In the genomic region with DNA sequence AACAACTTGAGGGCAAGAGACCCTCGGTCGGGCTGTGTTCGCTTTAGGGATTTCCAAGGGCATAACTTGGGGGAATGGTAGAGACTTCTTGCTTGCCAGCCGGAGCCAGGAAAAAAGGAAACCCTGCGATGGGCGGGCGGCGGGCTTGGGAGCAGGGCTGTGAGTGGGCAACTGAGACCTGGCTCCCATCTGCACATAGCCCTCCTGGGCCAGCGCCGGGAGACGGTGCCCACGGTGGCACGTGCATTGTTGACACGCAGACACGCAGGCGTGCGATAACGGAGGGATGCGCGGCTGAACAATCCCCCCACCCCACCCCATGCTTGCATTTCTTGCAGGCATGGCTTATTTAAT, we compare ENCODE assay signal across 1 cellular context.
TF ChIP-seq lines count a peak whose summit lies in the region.

No MANE protein-coding gene starts in this region.

TF ChIP-seq in WTC11, 78 proteins besides CTCF, POLR2A, EP300 and RAD21 (continued from another document):
- TF ChIP-seq, protein P1, sequence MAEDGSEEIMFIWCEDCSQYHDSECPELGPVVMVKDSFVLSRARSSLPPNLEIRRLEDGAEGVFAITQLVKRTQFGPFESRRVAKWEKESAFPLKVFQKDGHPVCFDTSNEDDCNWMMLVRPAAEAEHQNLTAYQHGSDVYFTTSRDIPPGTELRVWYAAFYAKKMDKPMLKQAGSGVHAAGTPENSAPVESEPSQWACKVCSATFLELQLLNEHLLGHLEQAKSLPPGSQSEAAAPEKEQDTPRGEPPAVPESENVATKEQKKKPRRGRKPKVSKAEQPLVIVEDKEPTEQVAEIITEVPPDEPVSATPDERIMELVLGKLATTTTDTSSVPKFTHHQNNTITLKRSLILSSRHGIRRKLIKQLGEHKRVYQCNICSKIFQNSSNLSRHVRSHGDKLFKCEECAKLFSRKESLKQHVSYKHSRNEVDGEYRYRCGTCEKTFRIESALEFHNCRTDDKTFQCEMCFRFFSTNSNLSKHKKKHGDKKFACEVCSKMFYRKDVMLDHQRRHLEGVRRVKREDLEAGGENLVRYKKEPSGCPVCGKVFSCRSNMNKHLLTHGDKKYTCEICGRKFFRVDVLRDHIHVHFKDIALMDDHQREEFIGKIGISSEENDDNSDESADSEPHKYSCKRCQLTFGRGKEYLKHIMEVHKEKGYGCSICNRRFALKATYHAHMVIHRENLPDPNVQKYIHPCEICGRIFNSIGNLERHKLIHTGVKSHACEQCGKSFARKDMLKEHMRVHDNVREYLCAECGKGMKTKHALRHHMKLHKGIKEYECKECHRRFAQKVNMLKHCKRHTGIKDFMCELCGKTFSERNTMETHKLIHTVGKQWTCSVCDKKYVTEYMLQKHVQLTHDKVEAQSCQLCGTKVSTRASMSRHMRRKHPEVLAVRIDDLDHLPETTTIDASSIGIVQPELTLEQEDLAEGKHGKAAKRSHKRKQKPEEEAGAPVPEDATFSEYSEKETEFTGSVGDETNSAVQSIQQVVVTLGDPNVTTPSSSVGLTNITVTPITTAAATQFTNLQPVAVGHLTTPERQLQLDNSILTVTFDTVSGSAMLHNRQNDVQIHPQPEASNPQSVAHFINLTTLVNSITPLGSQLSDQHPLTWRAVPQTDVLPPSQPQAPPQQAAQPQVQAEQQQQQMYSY (CRISPR knock-in tag; IDR thresholded peaks at IDR 0.05), result no peak
- no peak for TF ChIP-seq ZNF121 (CRISPR knock-in tag; IDR thresholded peaks at IDR 0.05)
- TF ChIP-seq KAT7 (CRISPR knock-in tag; IDR thresholded peaks at IDR 0.05; ENCODE audit: borderline replicate concordance), result no peak
- no peak for TF ChIP-seq HMGA2 (CRISPR knock-in tag; IDR thresholded peaks at IDR 0.05)
- TF ChIP-seq, protein P2, sequence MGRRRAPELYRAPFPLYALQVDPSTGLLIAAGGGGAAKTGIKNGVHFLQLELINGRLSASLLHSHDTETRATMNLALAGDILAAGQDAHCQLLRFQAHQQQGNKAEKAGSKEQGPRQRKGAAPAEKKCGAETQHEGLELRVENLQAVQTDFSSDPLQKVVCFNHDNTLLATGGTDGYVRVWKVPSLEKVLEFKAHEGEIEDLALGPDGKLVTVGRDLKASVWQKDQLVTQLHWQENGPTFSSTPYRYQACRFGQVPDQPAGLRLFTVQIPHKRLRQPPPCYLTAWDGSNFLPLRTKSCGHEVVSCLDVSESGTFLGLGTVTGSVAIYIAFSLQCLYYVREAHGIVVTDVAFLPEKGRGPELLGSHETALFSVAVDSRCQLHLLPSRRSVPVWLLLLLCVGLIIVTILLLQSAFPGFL (CRISPR knock-in tag; IDR thresholded peaks at IDR 0.05; ENCODE audit: borderline replicate concordance), result no peak
- no peak for TF ChIP-seq NFATC4 (CRISPR knock-in tag; IDR thresholded peaks at IDR 0.05)
- TF ChIP-seq, protein P3, sequence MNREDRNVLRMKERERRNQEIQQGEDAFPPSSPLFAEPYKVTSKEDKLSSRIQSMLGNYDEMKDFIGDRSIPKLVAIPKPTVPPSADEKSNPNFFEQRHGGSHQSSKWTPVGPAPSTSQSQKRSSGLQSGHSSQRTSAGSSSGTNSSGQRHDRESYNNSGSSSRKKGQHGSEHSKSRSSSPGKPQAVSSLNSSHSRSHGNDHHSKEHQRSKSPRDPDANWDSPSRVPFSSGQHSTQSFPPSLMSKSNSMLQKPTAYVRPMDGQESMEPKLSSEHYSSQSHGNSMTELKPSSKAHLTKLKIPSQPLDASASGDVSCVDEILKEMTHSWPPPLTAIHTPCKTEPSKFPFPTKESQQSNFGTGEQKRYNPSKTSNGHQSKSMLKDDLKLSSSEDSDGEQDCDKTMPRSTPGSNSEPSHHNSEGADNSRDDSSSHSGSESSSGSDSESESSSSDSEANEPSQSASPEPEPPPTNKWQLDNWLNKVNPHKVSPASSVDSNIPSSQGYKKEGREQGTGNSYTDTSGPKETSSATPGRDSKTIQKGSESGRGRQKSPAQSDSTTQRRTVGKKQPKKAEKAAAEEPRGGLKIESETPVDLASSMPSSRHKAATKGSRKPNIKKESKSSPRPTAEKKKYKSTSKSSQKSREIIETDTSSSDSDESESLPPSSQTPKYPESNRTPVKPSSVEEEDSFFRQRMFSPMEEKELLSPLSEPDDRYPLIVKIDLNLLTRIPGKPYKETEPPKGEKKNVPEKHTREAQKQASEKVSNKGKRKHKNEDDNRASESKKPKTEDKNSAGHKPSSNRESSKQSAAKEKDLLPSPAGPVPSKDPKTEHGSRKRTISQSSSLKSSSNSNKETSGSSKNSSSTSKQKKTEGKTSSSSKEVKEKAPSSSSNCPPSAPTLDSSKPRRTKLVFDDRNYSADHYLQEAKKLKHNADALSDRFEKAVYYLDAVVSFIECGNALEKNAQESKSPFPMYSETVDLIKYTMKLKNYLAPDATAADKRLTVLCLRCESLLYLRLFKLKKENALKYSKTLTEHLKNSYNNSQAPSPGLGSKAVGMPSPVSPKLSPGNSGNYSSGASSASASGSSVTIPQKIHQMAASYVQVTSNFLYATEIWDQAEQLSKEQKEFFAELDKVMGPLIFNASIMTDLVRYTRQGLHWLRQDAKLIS (CRISPR knock-in tag; IDR thresholded peaks at IDR 0.05; ENCODE audit: borderline replicate concordance), result no peak
- TF ChIP-seq GABPB1 (CRISPR knock-in tag; IDR thresholded peaks at IDR 0.05), result no peak
- TF ChIP-seq, protein P4, sequence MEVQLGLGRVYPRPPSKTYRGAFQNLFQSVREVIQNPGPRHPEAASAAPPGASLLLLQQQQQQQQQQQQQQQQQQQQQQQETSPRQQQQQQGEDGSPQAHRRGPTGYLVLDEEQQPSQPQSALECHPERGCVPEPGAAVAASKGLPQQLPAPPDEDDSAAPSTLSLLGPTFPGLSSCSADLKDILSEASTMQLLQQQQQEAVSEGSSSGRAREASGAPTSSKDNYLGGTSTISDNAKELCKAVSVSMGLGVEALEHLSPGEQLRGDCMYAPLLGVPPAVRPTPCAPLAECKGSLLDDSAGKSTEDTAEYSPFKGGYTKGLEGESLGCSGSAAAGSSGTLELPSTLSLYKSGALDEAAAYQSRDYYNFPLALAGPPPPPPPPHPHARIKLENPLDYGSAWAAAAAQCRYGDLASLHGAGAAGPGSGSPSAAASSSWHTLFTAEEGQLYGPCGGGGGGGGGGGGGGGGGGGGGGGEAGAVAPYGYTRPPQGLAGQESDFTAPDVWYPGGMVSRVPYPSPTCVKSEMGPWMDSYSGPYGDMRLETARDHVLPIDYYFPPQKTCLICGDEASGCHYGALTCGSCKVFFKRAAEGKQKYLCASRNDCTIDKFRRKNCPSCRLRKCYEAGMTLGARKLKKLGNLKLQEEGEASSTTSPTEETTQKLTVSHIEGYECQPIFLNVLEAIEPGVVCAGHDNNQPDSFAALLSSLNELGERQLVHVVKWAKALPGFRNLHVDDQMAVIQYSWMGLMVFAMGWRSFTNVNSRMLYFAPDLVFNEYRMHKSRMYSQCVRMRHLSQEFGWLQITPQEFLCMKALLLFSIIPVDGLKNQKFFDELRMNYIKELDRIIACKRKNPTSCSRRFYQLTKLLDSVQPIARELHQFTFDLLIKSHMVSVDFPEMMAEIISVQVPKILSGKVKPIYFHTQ (CRISPR knock-in tag; IDR thresholded peaks at IDR 0.05), result no peak
- TF ChIP-seq, protein P5, sequence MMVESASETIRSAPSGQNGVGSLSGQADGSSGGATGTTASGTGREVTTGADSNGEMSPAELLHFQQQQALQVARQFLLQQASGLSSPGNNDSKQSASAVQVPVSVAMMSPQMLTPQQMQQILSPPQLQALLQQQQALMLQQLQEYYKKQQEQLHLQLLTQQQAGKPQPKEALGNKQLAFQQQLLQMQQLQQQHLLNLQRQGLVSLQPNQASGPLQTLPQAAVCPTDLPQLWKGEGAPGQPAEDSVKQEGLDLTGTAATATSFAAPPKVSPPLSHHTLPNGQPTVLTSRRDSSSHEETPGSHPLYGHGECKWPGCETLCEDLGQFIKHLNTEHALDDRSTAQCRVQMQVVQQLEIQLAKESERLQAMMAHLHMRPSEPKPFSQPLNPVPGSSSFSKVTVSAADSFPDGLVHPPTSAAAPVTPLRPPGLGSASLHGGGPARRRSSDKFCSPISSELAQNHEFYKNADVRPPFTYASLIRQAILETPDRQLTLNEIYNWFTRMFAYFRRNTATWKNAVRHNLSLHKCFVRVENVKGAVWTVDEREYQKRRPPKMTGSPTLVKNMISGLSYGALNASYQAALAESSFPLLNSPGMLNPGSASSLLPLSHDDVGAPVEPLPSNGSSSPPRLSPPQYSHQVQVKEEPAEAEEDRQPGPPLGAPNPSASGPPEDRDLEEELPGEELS (CRISPR knock-in tag; IDR thresholded peaks at IDR 0.05), result no peak
- no peak for TF ChIP-seq ZNF396 (CRISPR knock-in tag; IDR thresholded peaks at IDR 0.05; ENCODE audit: borderline replicate concordance)
- TF ChIP-seq CREB1 (CRISPR knock-in tag; IDR thresholded peaks at IDR 0.05), result no peak
